Comparison of ENCODE assay signal across 10 cellular contexts in the genomic region with DNA sequence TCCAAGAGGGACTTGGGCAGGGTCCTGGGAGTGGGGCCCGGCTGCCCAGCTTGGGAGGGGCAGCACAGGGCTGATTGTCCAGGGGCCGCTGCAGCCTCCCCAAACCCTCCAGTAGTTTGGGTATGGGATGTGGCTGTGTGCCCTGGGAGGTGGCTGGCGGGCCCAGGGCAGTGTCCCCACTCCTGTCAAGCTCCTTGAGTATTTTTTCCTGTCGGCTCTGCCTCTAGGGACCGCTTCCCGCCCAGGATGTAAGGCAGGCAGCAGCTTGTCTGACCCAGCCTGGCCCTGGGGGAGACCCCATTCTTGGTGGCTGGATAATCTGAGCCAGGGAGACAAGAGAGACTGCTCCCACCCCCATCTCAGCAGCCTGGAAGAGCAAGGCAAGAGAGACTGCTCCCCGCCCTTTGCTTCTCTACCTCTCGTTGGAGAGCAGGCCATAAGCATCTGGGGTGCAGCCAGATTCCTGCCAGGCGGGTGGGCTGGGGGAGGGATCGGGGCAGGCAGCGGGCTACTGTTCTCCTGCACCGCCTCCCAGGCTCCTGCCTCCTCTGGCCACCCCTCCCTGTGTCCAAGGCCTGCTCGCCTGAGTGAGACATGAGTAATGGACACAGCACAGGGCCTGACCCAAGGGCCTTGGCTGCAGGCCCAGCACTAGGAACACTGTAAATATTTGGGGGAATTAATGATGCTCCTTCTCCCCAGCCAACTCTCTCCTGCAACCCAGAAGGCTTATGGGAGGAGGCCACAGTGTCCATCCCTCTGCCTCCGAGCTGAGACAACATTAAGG. TPM values are rescaled to one million over a fixed set of nuclear protein-coding genes. Genes with fewer than 3 reads are reported as not detected.
DNase-seq lines count a peak whose midpoint lies in the region; ATAC-seq, FAIRE-seq and TF ChIP-seq lines count a peak whose summit lies in the region.
"Had no signal": no experiment of that assay in that cellular context is flagged by ENCODE, and none has a peak within 500 bp of the region (broad histone marks: within the 10 kb centered on the region; RNA-seq: fewer than 3 reads in every experiment).

No MANE protein-coding gene starts in this region.

- H3K4me3 ChIP-seq in gastroesophageal sphincter (no peak overlapping the region), pancreas (no peak overlapping the region)

- no peak for TF ChIP-seq EP300 in gastroesophageal sphincter (IDR thresholded peaks at IDR 0.05)

- H3K27me3 ChIP-seq in gastroesophageal sphincter (no peaks in the 10 kb centered on the region), pancreas (no peaks in the 10 kb centered on the region)

- peak overlapping the region; percentile 11 to 83 (median 60) for H3K27ac ChIP-seq in gastroesophageal sphincter
- H3K27ac ChIP-seq in pancreas = peak overlapping the region; percentile 35 to 71 (median 60)

- peak; percentile 91 for DNase-seq in ELR (ENCODE audit: low read depth)
- peak; percentile 56 for DNase-seq in T1000 (lab: John Stamatoyannopoulos, UW)
- DNase-seq in pancreas = peak in 5 of 6 donors; percentile 58 to 85 (median 75)
- no peak for DNase-seq in GF-D8 (lab: John Stamatoyannopoulos, UW)
- DNase-seq in LoVo (ENCODE audit: low spot score) = no peak
- DNase-seq: cerebellar nuclear complex had no signal

- H3K36me3 ChIP-seq in gastroesophageal sphincter (no peaks in the 10 kb centered on the region), pancreas (no peaks in the 10 kb centered on the region)

- 28 to 50% methylated on average over 1 to 10 of the region's 14 CpGs for WGBS in gastroesophageal sphincter (ENCODE audit: low coverage in 1 of 2), 2 donors
- 66 to 67% methylated on average over 13 to 14 of the region's 14 CpGs for WGBS in pancreas, 2 donors

- H3K4me1 ChIP-seq in gastroesophageal sphincter = peaks cover 0 to 61% (median 19%) of the 10 kb centered on the region in 3 donors
- peaks cover 0 to 8% (median 5%) of the 10 kb centered on the region in 3 donors for H3K4me1 ChIP-seq in pancreas

- no peaks in the 10 kb centered on the region for H3K9me3 ChIP-seq in gastroesophageal sphincter
- H3K9me3 ChIP-seq in pancreas = no peaks in the 10 kb centered on the region

- ATAC-seq in gastroesophageal sphincter = peak; percentile 90
- ATAC-seq in pancreas = peak; percentile 83 to 93 (median 87)
- no peak for ATAC-seq in GM19035 (IDR thresholded peaks at IDR 0.05; ENCODE audit: unreplicated experiment)
- no peak for ATAC-seq in HG02588 (IDR thresholded peaks at IDR 0.05; ENCODE audit: unreplicated experiment)

- intact Hi-C loops in pancreas (cut with DNase I) = no loop called here

- no peak for TF ChIP-seq POLR2A in gastroesophageal sphincter (IDR thresholded peaks at IDR 0.05)

- no peak for FAIRE-seq in pancreas (lab: Jason Lieb, UNC)
- FAIRE-seq: D721Med had no signal

- TF ChIP-seq CTCF in gastroesophageal sphincter (IDR thresholded peaks at IDR 0.05) (no peak), pancreas (IDR thresholded peaks at IDR 0.05) (no peak)

RNA-seq across cellular contexts. Expression of a gene that starts 18.4 kb away (rescaled TPM):
- total RNA-seq in gastroesophageal sphincter = 100 to 1,000 TPM in 3 of 4 donors, 10 to 100 TPM in 1; 62.4 to 131 (median 124) TPM
- 10 to 100 TPM; 16.8 to 61.2 (median 23.0) TPM for total RNA-seq in pancreas
- 10 to 100 TPM; 28.3 to 35.2 TPM for polyA plus RNA-seq in pancreas

RNA-seq across cellular contexts. Expression of a gene that starts 42.5 kb away (rescaled TPM):
- total RNA-seq in gastroesophageal sphincter = not detected
- under 1 TPM; 0.09 to 0.53 (median 0.24) TPM for total RNA-seq in pancreas
- under 1 TPM; 0.33 to 0.42 TPM for polyA plus RNA-seq in pancreas

RNA-seq across cellular contexts. Expression of a gene that starts 57.6 kb away (rescaled TPM):
- 10 to 100 TPM; 31.6 to 70.6 (median 58.1) TPM for total RNA-seq in gastroesophageal sphincter
- total RNA-seq in pancreas = 10 to 100 TPM; 15.3 to 50.0 (median 36.2) TPM
- polyA plus RNA-seq in pancreas = 10 to 100 TPM; 26.6 to 26.8 TPM

Comparison
In these comparisons a context has a peak if more than half of its experiments do, and no peak if none do; other contexts are left out.
1. DNase-seq: peak in ELR (single experiment), T1000 (single experiment) and pancreas (5 of 6); none in GF-D8 (single experiment) and LoVo (single experiment).
2. ATAC-seq: peak in gastroesophageal sphincter (single experiment) and pancreas (4 of 4); none in GM19035 (single experiment) and HG02588 (single experiment).